23 cellular contexts compared by ENCODE assay signal in the genomic region with DNA sequence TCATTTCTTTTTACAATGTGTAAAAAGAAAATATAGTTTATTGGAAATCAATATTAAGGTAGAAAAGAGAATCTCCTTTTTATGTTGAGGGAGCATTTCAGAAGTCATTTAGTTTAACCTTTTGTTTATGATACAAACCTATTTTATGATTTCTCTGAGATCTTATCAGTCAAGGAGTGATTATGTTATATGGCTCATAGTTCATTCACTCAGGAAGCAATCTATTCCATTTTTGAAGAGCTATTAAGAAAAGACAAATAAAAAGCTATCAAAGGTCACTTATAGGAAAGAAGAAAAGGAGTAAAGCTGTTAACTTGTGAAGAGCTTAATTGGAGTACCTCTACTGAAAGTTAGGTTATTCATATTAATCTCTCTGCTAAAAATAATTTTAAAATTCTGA.
DNase-seq lines count a peak whose midpoint lies in the region; ATAC-seq and FAIRE-seq lines count a peak whose summit lies in the region.
"Had no signal": no experiment of that assay in that cellular context is flagged by ENCODE, and none has a peak within 500 bp of the region (broad histone marks: within the 10 kb centered on the region; RNA-seq: fewer than 3 reads in every experiment).

No MANE protein-coding gene starts in this region.

- ATAC-seq in left colon (peak; percentile 87), GM19452 (IDR thresholded peaks at IDR 0.05; ENCODE audit: unreplicated experiment) (no peak), GM18870 (IDR thresholded peaks at IDR 0.05; ENCODE audit: unreplicated experiment) (no peak)

- DNase-seq in DMS79 treated with DMSO at 0.1 percent for 48 hours (lab: John Stamatoyannopoulos, UW) = peak; percentile 12
- DNase-seq in NCI-H1105 treated with DMSO at 0.1 percent for 48 hours (lab: John Stamatoyannopoulos, UW) = peak; percentile 83
- no peak for DNase-seq in left colon
- DNase-seq in posterior vena cava (ENCODE audit: low spot score) = no peak
- DNase-seq in activated T-cell treated with anti-CD3 and anti-CD28 coated beads, Interleukin-2, amount 50 U/mL, for 1 hour = no peak
- DNase-seq: CD4-positive, alpha-beta T cell; EL; GF-D8; H7; HFFc6; IMR-90; KG1; MM.1S; NCI-H1417 treated with DMSO at 0.1 percent for 48 hours; NCI-H187; NCI-H2081 treated with DMSO at 0.1 percent for 48 hours; NCI-H69; SIG-M5 had no signal

- intact Hi-C loops in left colon (cut with DNase I, micrococcal nuclease) = loop anchor here in 1 of 2 donors (5.0 kb wide), 1 partner anchor 638 kb away; no protein-coding TSS in a partner anchor
- intact Hi-C loops in posterior vena cava (cut with DNase I) = no loop called here

- peak; percentile 94 for FAIRE-seq in colon (lab: Jason Lieb, UNC)
- FAIRE-seq: D721Med, GM12891 had no signal

Comparison
In these comparisons a context has a peak if more than half of its experiments do, and no peak if none do; other contexts are left out.
1. DNase-seq: peak in DMS79 treated with DMSO at 0.1 percent for 48 hours (single experiment) and NCI-H1105 treated with DMSO at 0.1 percent for 48 hours (single experiment); none in left colon (0 of 2), posterior vena cava (single experiment) and activated T-cell treated with anti-CD3 and anti-CD28 coated beads, Interleukin-2, amount 50 U/mL, for 1 hour (single experiment).